Comparison of ENCODE assay signal across 8 cellular contexts in genomic region chr10:110641256-110641655, GRCh38. TPM values are rescaled to one million over a fixed set of nuclear protein-coding genes. Genes with fewer than 3 reads are reported as not detected.
DNase-seq lines count a peak whose midpoint lies in the region; ATAC-seq and TF ChIP-seq lines count a peak whose summit lies in the region.

No MANE protein-coding gene starts in this region.

- H3K4me1 ChIP-seq in upper lobe of left lung = peaks cover 15 to 20% (median 17%) of the 10 kb centered on the region in 4 donors

- DNase-seq in NCI-H345 (lab: John Stamatoyannopoulos, UW) (peak; percentile 61), NCI-H345 treated with DMSO at 0.1 percent for 48 hours (lab: John Stamatoyannopoulos, UW; ENCODE audit: unreplicated experiment) (no peak), NCI-H510A (lab: John Stamatoyannopoulos, UW) (peak; percentile 97), upper lobe of left lung (no peak)
- peak; percentile 51 for DNase-seq in activated naive CD8-positive, alpha-beta T cell treated with anti-CD3 and anti-CD28 coated beads, Interleukin-2, amount 50 U/mL, for 24 hours
- DNase-seq in natural killer cell treated with Interleukin-12 subunit alpha and Interleukin-12 subunit beta and Interleukin-15 and Interleukin-18, amount 100 ng/mL, for 72 hours (ENCODE audit: low spot score) = no peak

- TF ChIP-seq CTCF in upper lobe of left lung (IDR thresholded peaks at IDR 0.05) = no peak

- H3K4me3 ChIP-seq in upper lobe of left lung = no peak overlapping the region

- peaks cover 33% of the 10 kb centered on the region for H3K4me1 Mint-ChIP-seq in activated naive CD8-positive, alpha-beta T cell treated with anti-CD3 and anti-CD28 coated beads, Interleukin-2, amount 50 U/mL, for 24 hours
- peaks cover 11 to 18% of the 10 kb centered on the region in 2 donors for H3K4me1 Mint-ChIP-seq in natural killer cell treated with Interleukin-12 subunit alpha and Interleukin-12 subunit beta and Interleukin-15 and Interleukin-18, amount 100 ng/mL, for 72 hours (ENCODE audit: low read depth in 2 of 2)

- no peaks in the 10 kb centered on the region for H3K9me3 ChIP-seq in upper lobe of left lung

- H3K27me3 Mint-ChIP-seq in activated naive CD8-positive, alpha-beta T cell treated with anti-CD3 and anti-CD28 coated beads, Interleukin-2, amount 50 U/mL, for 24 hours = peaks cover 46% of the 10 kb centered on the region
- peaks cover 35 to 43% of the 10 kb centered on the region in 2 donors for H3K27me3 Mint-ChIP-seq in natural killer cell treated with Interleukin-12 subunit alpha and Interleukin-12 subunit beta and Interleukin-15 and Interleukin-18, amount 100 ng/mL, for 72 hours

- no peak overlapping the region for H3K4me3 Mint-ChIP-seq in activated naive CD8-positive, alpha-beta T cell treated with anti-CD3 and anti-CD28 coated beads, Interleukin-2, amount 50 U/mL, for 24 hours
- H3K4me3 Mint-ChIP-seq in natural killer cell treated with Interleukin-12 subunit alpha and Interleukin-12 subunit beta and Interleukin-15 and Interleukin-18, amount 100 ng/mL, for 72 hours = no peak overlapping the region

- peaks cover 0 to 44% (median 19%) of the 10 kb centered on the region in 4 donors for H3K27me3 ChIP-seq in upper lobe of left lung

- TF ChIP-seq POLR2A in upper lobe of left lung (IDR thresholded peaks at IDR 0.05) = no peak

- 15 to 23% methylated on average over 5 of the region's 5 CpGs for WGBS in upper lobe of left lung, 2 donors

- peak; percentile 88 for ATAC-seq in activated naive CD8-positive, alpha-beta T cell treated with anti-CD3 and anti-CD28 coated beads, Interleukin-2, amount 50 U/mL, for 24 hours
- ATAC-seq in natural killer cell treated with Interleukin-12 subunit alpha and Interleukin-12 subunit beta and Interleukin-15 and Interleukin-18, amount 100 ng/mL, for 72 hours = peak; percentile 64 to 73
- ATAC-seq in HG02763 (IDR thresholded peaks at IDR 0.05; ENCODE audit: unreplicated experiment) (no peak), upper lobe of left lung (ENCODE audit: low FRiP score in 2 of 2) (no peak), HG02678 (IDR thresholded peaks at IDR 0.05; ENCODE audit: unreplicated experiment) (no peak)

- no peaks in the 10 kb centered on the region for H3K36me3 ChIP-seq in upper lobe of left lung

- no peak for TF ChIP-seq EP300 in upper lobe of left lung (IDR thresholded peaks at IDR 0.05)

- H3K36me3 Mint-ChIP-seq in activated naive CD8-positive, alpha-beta T cell treated with anti-CD3 and anti-CD28 coated beads, Interleukin-2, amount 50 U/mL, for 24 hours (ENCODE audit: low read depth) = no peaks in the 10 kb centered on the region
- no peaks in the 10 kb centered on the region for H3K36me3 Mint-ChIP-seq in natural killer cell treated with Interleukin-12 subunit alpha and Interleukin-12 subunit beta and Interleukin-15 and Interleukin-18, amount 100 ng/mL, for 72 hours

- H3K9me3 Mint-ChIP-seq in activated naive CD8-positive, alpha-beta T cell treated with anti-CD3 and anti-CD28 coated beads, Interleukin-2, amount 50 U/mL, for 24 hours = no peaks in the 10 kb centered on the region
- no peaks in the 10 kb centered on the region for H3K9me3 Mint-ChIP-seq in natural killer cell treated with Interleukin-12 subunit alpha and Interleukin-12 subunit beta and Interleukin-15 and Interleukin-18, amount 100 ng/mL, for 72 hours

- peak overlapping the region; percentile 36 for H3K27ac Mint-ChIP-seq in activated naive CD8-positive, alpha-beta T cell treated with anti-CD3 and anti-CD28 coated beads, Interleukin-2, amount 50 U/mL, for 24 hours
- H3K27ac Mint-ChIP-seq in natural killer cell treated with Interleukin-12 subunit alpha and Interleukin-12 subunit beta and Interleukin-15 and Interleukin-18, amount 100 ng/mL, for 72 hours = no peak overlapping the region

- H3K27ac ChIP-seq in upper lobe of left lung = no peak overlapping the region

RNA-seq across cellular contexts. Expression of gene RBM20, which starts 2.9 kb away (rescaled TPM):
- total RNA-seq in natural killer cell treated with Interleukin-12 subunit alpha and Interleukin-12 subunit beta and Interleukin-15 and Interleukin-18, amount 100 ng/mL, for 72 hours = not detected
- 1 to 10 TPM in 3 of 6 donors, under 1 TPM in 3; 0.11 to 7.5 (median 1.5) TPM for total RNA-seq in upper lobe of left lung

Comparison
In these comparisons a context has a peak if more than half of its experiments do, and no peak if none do; other contexts are left out.
1. DNase-seq: peak in NCI-H345 (single experiment), NCI-H510A (single experiment) and activated naive CD8-positive, alpha-beta T cell treated with anti-CD3 and anti-CD28 coated beads, Interleukin-2, amount 50 U/mL, for 24 hours (single experiment); none in NCI-H345 treated with DMSO at 0.1 percent for 48 hours (single experiment), natural killer cell treated with Interleukin-12 subunit alpha and Interleukin-12 subunit beta and Interleukin-15 and Interleukin-18, amount 100 ng/mL, for 72 hours (single experiment) and upper lobe of left lung (0 of 2).
2. ATAC-seq: peak in activated naive CD8-positive, alpha-beta T cell treated with anti-CD3 and anti-CD28 coated beads, Interleukin-2, amount 50 U/mL, for 24 hours (single experiment) and natural killer cell treated with Interleukin-12 subunit alpha and Interleukin-12 subunit beta and Interleukin-15 and Interleukin-18, amount 100 ng/mL, for 72 hours (2 of 2); none in HG02763 (single experiment), upper lobe of left lung (0 of 2) and HG02678 (single experiment).